Comparison of ENCODE assay signal across 36 cellular contexts in the genomic region with DNA sequence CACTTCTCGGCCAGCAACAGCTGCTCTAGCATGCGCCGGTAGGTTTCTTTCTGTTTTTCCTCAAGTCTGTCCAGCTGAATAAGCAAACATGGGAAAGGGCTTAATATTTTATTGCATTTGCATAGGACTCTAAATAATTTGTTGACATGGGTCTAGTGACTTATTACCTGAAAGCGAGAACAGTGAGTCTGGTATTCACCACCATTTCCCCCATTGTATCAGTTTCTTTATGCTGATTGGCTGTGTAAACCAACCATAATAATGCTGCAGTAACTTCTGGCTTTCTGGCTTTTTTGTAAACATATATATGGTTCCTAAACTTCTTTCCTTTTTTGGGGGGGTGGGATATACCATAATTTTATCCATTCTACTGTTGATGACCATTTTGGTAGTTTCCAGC.
"Had no signal": no experiment of that assay in that cellular context is flagged by ENCODE, and none has a peak within 500 bp of the region (broad histone marks: within the 10 kb centered on the region; RNA-seq: fewer than 3 reads in every experiment).

No MANE protein-coding gene starts in this region.

- H3K36me3 Mint-ChIP-seq: activated CD4-positive, alpha-beta memory T cell treated with anti-CD3 and anti-CD28 coated beads for 36 hours; activated naive CD4-positive, alpha-beta T cell treated with anti-CD3 and anti-CD28 coated beads, Interleukin-2, amount 50 U/mL, for 72 hours; T-cell had no signal

- H3K9me3 Mint-ChIP-seq: activated B cell treated with CpG ODN at 0.5 μM for 24 hours; activated CD4-positive, alpha-beta memory T cell treated with anti-CD3 and anti-CD28 coated beads for 36 hours; activated naive CD4-positive, alpha-beta T cell treated with anti-CD3 and anti-CD28 coated beads for 36 hours; activated T-cell treated with anti-CD3 and anti-CD28 coated beads, Interleukin-2, amount 50 U/mL, for 4 hours; activated T-helper 1 cell treated with anti-CD3 and anti-CD28 coated beads, Interleukin-12 subunit alpha, Interleukin-12 subunit beta, Interleukin-2, Interleukin-4 antibody, amounts not matched to agents 30 ng/mL and 10 ng/mL and 1 ng/mL, durations not matched to agents 14 hours and 24 hours and 36 hours; T-cell had no signal

- ATAC-seq: activated naive CD4-positive, alpha-beta T cell treated with anti-CD3 and anti-CD28 coated beads, Interleukin-2, amount 50 U/mL, for 72 hours; activated T-cell treated with anti-CD3 and anti-CD28 coated beads, Interleukin-2, amount 50 U/mL, for 4 hours; body of pancreas; Right ventricle myocardium inferior; SK-N-SH treated with all-trans-retinoic acid at 6 μM for 48 hours; T-cell had no signal

- H3K27ac ChIP-seq: adrenal gland, body of pancreas, breast epithelium, PC-9, RWPE1, VCaP had no signal

- FAIRE-seq: astrocyte, RCC 7860 had no signal

- H2AFZ ChIP-seq: PC-9 had no signal

- H3K4me1 ChIP-seq: breast epithelium had no signal

- H3K9me3 ChIP-seq: adrenal gland, body of pancreas, breast epithelium, MG63 had no signal

- H3K36me3 ChIP-seq: adrenal gland, breast epithelium, MG63 had no signal

- DNase-seq: activated B cell treated with CpG ODN at 0.5 μM for 24 hours; activated CD4-positive, alpha-beta memory T cell treated with anti-CD3 and anti-CD28 coated beads for 36 hours; activated CD4-positive, alpha-beta T cell treated with anti-CD3 and anti-CD28 coated beads for 4 hours; activated CD4-positive, alpha-beta T cell treated with anti-CD3 and anti-CD28 coated beads, Interleukin-2, amount 50 U/mL, for 1 hour; activated CD4-positive, CD25-positive, alpha-beta regulatory T cell treated with anti-CD3 and anti-CD28 coated beads, Interleukin-2, amount 50 U/mL, for 72 hours; activated CD8-positive, alpha-beta memory T cell treated with anti-CD3 and anti-CD28 coated beads, Interleukin-2, amount 50 U/mL, for 4 hours; activated gamma-delta T cell treated with Interleukin-2 at 50 U/mL for 16 hours; activated naive CD4-positive, alpha-beta T cell treated with anti-CD3 and anti-CD28 coated beads for 36 hours; activated T-cell treated with anti-CD3 and anti-CD28 coated beads for 4 hours; activated T-cell treated with anti-CD3 and anti-CD28 coated beads, Interleukin-2, amount 50 U/mL, for 4 hours; adrenal gland; body of pancreas; MG63; NCI-H1048; NCI-H1105 treated with DMSO at 0.1 percent for 48 hours; NCI-H1436; NCI-H1694 treated with DMSO at 0.1 percent for 48 hours; NCI-H2029; NCI-H345; NCI-H526 treated with DMSO at 0.1 percent for 48 hours; NCI-H82; NK-92 treated with Interleukin-12 subunit alpha and Interleukin-12 subunit beta, amount 100 ng/mL, for 24 hours; PC-9; SIG-M5; T-cell; T-helper 2 cell; T-helper 9 cell had no signal

- H3K4me2 ChIP-seq: PC-9 had no signal

- H3K4me3 ChIP-seq: adrenal gland, body of pancreas, breast epithelium, MG63, PC-9 had no signal

- H3K27me3 ChIP-seq: adrenal gland, body of pancreas, breast epithelium, MG63 had no signal

- H3K4me3 Mint-ChIP-seq: activated B cell treated with CpG ODN at 0.5 μM for 24 hours; activated CD4-positive, alpha-beta memory T cell treated with anti-CD3 and anti-CD28 coated beads for 36 hours; activated naive CD4-positive, alpha-beta T cell treated with anti-CD3 and anti-CD28 coated beads for 36 hours; activated T-cell treated with anti-CD3 and anti-CD28 coated beads, Interleukin-2, amount 50 U/mL, for 4 hours; activated T-helper 1 cell treated with anti-CD3 and anti-CD28 coated beads, Interleukin-12 subunit alpha, Interleukin-12 subunit beta, Interleukin-2, Interleukin-4 antibody, amounts not matched to agents 30 ng/mL and 10 ng/mL and 1 ng/mL, durations not matched to agents 14 hours and 24 hours and 36 hours; T-cell had no signal

- H3K27ac Mint-ChIP-seq: activated B cell treated with CpG ODN at 0.5 μM for 24 hours; activated CD4-positive, alpha-beta memory T cell treated with anti-CD3 and anti-CD28 coated beads for 36 hours; activated naive CD4-positive, alpha-beta T cell treated with anti-CD3 and anti-CD28 coated beads for 36 hours; activated naive CD4-positive, alpha-beta T cell treated with anti-CD3 and anti-CD28 coated beads, Interleukin-2, amount 50 U/mL, for 72 hours; activated T-helper 1 cell treated with anti-CD3 and anti-CD28 coated beads, Interleukin-12 subunit alpha, Interleukin-12 subunit beta, Interleukin-2, Interleukin-4 antibody, amounts not matched to agents 30 ng/mL and 10 ng/mL and 1 ng/mL, durations not matched to agents 14 hours and 24 hours and 36 hours; T-cell had no signal

- H3K4me1 Mint-ChIP-seq: activated B cell treated with CpG ODN at 0.5 μM for 24 hours had no signal
